In genomic region chr5:79235222-79235577, GRCh38 we compare ENCODE assay signal across 8 cellular contexts. TPM values are rescaled to one million over a fixed set of nuclear protein-coding genes. Genes with fewer than 3 reads are reported as not detected.
DNase-seq lines count a peak whose midpoint lies in the region; ATAC-seq, FAIRE-seq and TF ChIP-seq lines count a peak whose summit lies in the region.

No MANE protein-coding gene starts in this region.

- H3K27ac ChIP-seq in BLaER1 treated with 17β-estradiol and CSF1 and Interleukin-3, amounts not matched to agents 10 nM and 100 nM, result peak overlapping the region; percentile 60 to 90 (median 82); a peak in 20 of 22 replicates
- H3K27ac ChIP-seq in Panc1 (ENCODE audit: low read length), result peak overlapping the region; percentile 90
- peak overlapping the region; percentile 90 to 97 (median 94) for H3K27ac ChIP-seq in pancreas

- peaks cover 15 to 33% (median 19%) of the 10 kb centered on the region in 10 experiments for H3K4me1 ChIP-seq in BLaER1 treated with 17β-estradiol and CSF1 and Interleukin-3, amounts not matched to agents 10 nM and 100 nM
- peaks cover 4% of the 10 kb centered on the region for H3K4me1 ChIP-seq in Panc1 (ENCODE audit: control insufficient read depth, insufficient read depth, low read length)
- peaks cover 3 to 20% (median 9%) of the 10 kb centered on the region in 3 donors for H3K4me1 ChIP-seq in pancreas

- intact Hi-C loops in Panc1 (cut with micrococcal nuclease; ENCODE audit: unreplicated experiment), result no loop called here
- intact Hi-C loops in pancreas (cut with DNase I), result no loop called here

- peak overlapping the region; percentile 73 to 93 (median 91) for H3K4me3 ChIP-seq in BLaER1 treated with 17β-estradiol and CSF1 and Interleukin-3, amounts not matched to agents 10 nM and 100 nM
- H3K4me3 ChIP-seq in Panc1 (ENCODE audit: low read depth in 2 of 2, low read length in 2 of 2) (peak overlapping the region; percentile 76 to 84), pancreas (peak overlapping the region; percentile 31 to 97 (median 92))

- ATAC-seq in GM21390 (IDR thresholded peaks at IDR 0.05; ENCODE audit: unreplicated experiment) (peak; percentile 1), Panc1 (no peak), pancreas (peak; percentile 5 to 24 (median 16))

- TF ChIP-seq CTCF in Panc1 (IDR thresholded peaks at IDR 0.05), result no peak
- TF ChIP-seq CTCF in pancreas (IDR thresholded peaks at IDR 0.05), result no peak

- TF ChIP-seq POLR2A in erythroblast (IDR thresholded peaks at IDR 0.05; ENCODE audit: low read length), result no peak

- peaks cover 0 to 2% (median 0%) of the 10 kb centered on the region in 11 experiments; a peak in 2 of 22 replicates for H3K9me3 ChIP-seq in BLaER1 treated with 17β-estradiol and CSF1 and Interleukin-3, amounts not matched to agents 10 nM and 100 nM (replicated peaks in 1 of 11)
- H3K9me3 ChIP-seq in Panc1 (ENCODE audit: control insufficient read depth, insufficient read depth, low read depth, low read length) (no peaks in the 10 kb centered on the region), pancreas (no peaks in the 10 kb centered on the region)

- peaks cover 7 to 31% (median 24%) of the 10 kb centered on the region in 11 experiments; a peak in 13 of 22 replicates for H4K20me1 ChIP-seq in BLaER1 treated with 17β-estradiol and CSF1 and Interleukin-3, amounts not matched to agents 10 nM and 100 nM

- in situ Hi-C loops in Panc1 (cut with HindIII; ENCODE audit: low pct_unique_long_range_greater_than_20kb, low sequenced_read_pairs), result no loop called here

- DNase-seq in Panc1 (ENCODE audit: low read depth, low spot score) (no peak), erythroblast (lab: John Stamatoyannopoulos, UW) (peak; percentile 78 to 90), pancreas (peak in 1 of 6 donors; percentile 16), NCI-H1105 (lab: John Stamatoyannopoulos, UW) (no peak), hypothalamus (lab: John Stamatoyannopoulos, UW) (no peak), cerebellar nuclear complex (lab: John Stamatoyannopoulos, UW) (no peak)

- peak overlapping the region; percentile 86 to 99 (median 96) for H3K4me2 ChIP-seq in BLaER1 treated with 17β-estradiol and CSF1 and Interleukin-3, amounts not matched to agents 10 nM and 100 nM

- CTCF ChIA-PET in Panc1 (lab: Charles Lee), result no interaction called here

- WGBS in pancreas, 2 donors, result 5 to 9% methylated on average over 2 of the region's 2 CpGs

- POLR2A ChIA-PET in Panc1 (lab: Charles Lee), result no interaction called here

- H3K27me3 ChIP-seq in BLaER1 treated with 17β-estradiol and CSF1 and Interleukin-3, amounts not matched to agents 10 nM and 100 nM, result peaks cover 16 to 34% (median 28%) of the 10 kb centered on the region in 11 experiments; a peak in 21 of 22 replicates
- H3K27me3 ChIP-seq in Panc1 (ENCODE audit: control insufficient read depth, insufficient read depth, low read length) (no peaks in the 10 kb centered on the region), pancreas (no peaks in the 10 kb centered on the region)

- peak overlapping the region; percentile 82 to 92 (median 87) for H3K9ac ChIP-seq in BLaER1 treated with 17β-estradiol and CSF1 and Interleukin-3, amounts not matched to agents 10 nM and 100 nM

- peak; percentile 59 for FAIRE-seq in pancreas (lab: Jason Lieb, UNC)

- BruUV-seq in Panc1 (replicated peaks; lab: Mats Ljungman, UMichigan), result TSS peak; percentile 74

- peaks cover 0 to 3% (median 0%) of the 10 kb centered on the region in 11 experiments; a peak in 1 of 22 replicates for H3K36me3 ChIP-seq in BLaER1 treated with 17β-estradiol and CSF1 and Interleukin-3, amounts not matched to agents 10 nM and 100 nM
- H3K36me3 ChIP-seq in Panc1 (ENCODE audit: control insufficient read depth, insufficient read depth, low read length) (peaks cover 5% of the 10 kb centered on the region), pancreas (no peaks in the 10 kb centered on the region)

RNA-seq across cellular contexts. Expression of gene JMY, which starts 0.7 kb away (rescaled TPM):
- total RNA-seq in Panc1 (2021; ENCODE audit: unreplicated experiment), result 6.1 TPM
- polyA plus RNA-seq in Panc1 (2012; ENCODE audit: insufficient read length), result 2.7 TPM
- total RNA-seq in pancreas, result 10 to 100 TPM in 1 of 6 donors, 1 to 10 TPM in 5; 6.3 to 11.2 (median 7.2) TPM
- 1 to 10 TPM; 3.4 to 3.8 TPM for polyA plus RNA-seq in pancreas

Comparison
In these comparisons a context has a peak if more than half of its experiments do, and no peak if none do; other contexts are left out.
1. DNase-seq: peak in erythroblast (2 of 2); none in Panc1 (single experiment), NCI-H1105 (single experiment), hypothalamus (0 of 51) and cerebellar nuclear complex (0 of 2).
2. Peak in every context shown above with its lines, with median percentiles within 50 percentile points of each other: H3K27ac ChIP-seq and H3K4me3 ChIP-seq.